In the genomic region with DNA sequence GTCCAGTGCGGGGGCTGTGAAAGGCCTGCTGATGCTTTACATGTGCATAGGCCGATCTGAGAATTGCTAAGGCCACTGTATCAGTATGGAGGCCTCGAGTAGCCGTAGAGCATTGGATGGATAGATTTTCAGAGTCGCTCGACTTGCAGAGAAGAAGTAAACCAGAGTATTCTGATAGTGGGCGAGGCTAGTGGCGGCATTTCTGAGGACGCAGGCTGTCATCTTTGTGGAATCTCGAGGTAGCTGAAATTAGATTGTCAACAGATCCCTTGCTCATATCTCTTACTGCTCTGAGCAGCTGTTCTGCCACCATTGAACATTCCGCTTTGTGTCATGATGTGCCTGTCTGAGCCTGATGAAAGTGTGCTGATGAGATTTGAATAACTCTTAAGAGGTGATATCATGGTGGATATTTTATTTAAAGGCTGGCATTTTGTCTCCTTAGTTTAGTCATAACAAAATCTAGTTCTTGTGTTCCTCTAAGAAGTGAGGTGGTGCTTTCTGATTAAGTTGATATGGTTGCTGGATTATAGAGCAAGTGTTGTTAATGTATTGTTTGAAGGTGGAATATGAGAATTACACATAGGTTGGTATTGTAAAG, we compare ENCODE assay signal across 8 cellular contexts. TPM values are rescaled to one million over a fixed set of nuclear protein-coding genes. Genes with fewer than 3 reads are reported as not detected.
DNase-seq lines count a peak whose midpoint lies in the region; ATAC-seq and TF ChIP-seq lines count a peak whose summit lies in the region.

No MANE protein-coding gene starts in this region.

- H3K27ac ChIP-seq in mesodermal cell (ENCODE audit: low read depth, low read length, severe bottlenecking), result peak overlapping the region; percentile 96

- no peaks in the 10 kb centered on the region for H3K9me3 ChIP-seq in mesodermal cell (ENCODE audit: control insufficient read depth, low read length)

- H3K4me3 ChIP-seq in choroid plexus epithelial cell (ENCODE audit: low read depth, low read length) (peak overlapping the region; percentile 95), mesodermal cell (ENCODE audit: extremely low read depth, insufficient read depth, low read length, poor library complexity, severe bottlenecking) (peak overlapping the region; percentile 98)

- peak; percentile 65 for DNase-seq in DMS 273 (lab: John Stamatoyannopoulos, UW; ENCODE audit: unreplicated experiment)
- no peak for DNase-seq in DMS 273 treated with DMSO at 0.1 percent for 48 hours (lab: John Stamatoyannopoulos, UW)
- peak; percentile 44 for DNase-seq in NCI-H69 (lab: John Stamatoyannopoulos, UW)
- DNase-seq in choroid plexus epithelial cell (ENCODE audit: low read depth), result peak; percentile 61
- no peak for DNase-seq in NCI-H526 treated with DMSO at 0.1 percent for 48 hours (lab: John Stamatoyannopoulos, UW)
- no peak for DNase-seq in NCI-H774 (lab: John Stamatoyannopoulos, UW)

- peaks cover 9% of the 10 kb centered on the region for H3K4me1 ChIP-seq in mesodermal cell (ENCODE audit: control insufficient read depth, insufficient read depth, low read length, poor library complexity, severe bottlenecking)

- H3K36me3 ChIP-seq in mesodermal cell (ENCODE audit: control insufficient read depth, insufficient read depth, low read length), result no peaks in the 10 kb centered on the region

- TF ChIP-seq CTCF in choroid plexus epithelial cell (conservative IDR thresholded peaks at IDR 0.05; ENCODE audit: low read depth, low read length), result no peak

- 24 to 27% methylated on average over 11 of the region's 11 CpGs for WGBS in mesodermal cell (ENCODE audit: insufficient coverage in 2 of 2), 2 experiments

- no peak for ATAC-seq in HG03442 (IDR thresholded peaks at IDR 0.05; ENCODE audit: unreplicated experiment)

RNA-seq across cellular contexts. Expression of gene KIF1B, which starts 1.5 kb away (rescaled TPM):
- 52.8 TPM for polyA plus RNA-seq in mesodermal cell (2013, experiment 1 of 2)
- 45.4 TPM for polyA plus RNA-seq in mesodermal cell (2013, experiment 2 of 2)

Comparison
In these comparisons a context has a peak if more than half of its experiments do, and no peak if none do; other contexts are left out.
1. DNase-seq: peak in DMS 273 (single experiment), NCI-H69 (single experiment) and choroid plexus epithelial cell (single experiment); none in DMS 273 treated with DMSO at 0.1 percent for 48 hours (single experiment), NCI-H526 treated with DMSO at 0.1 percent for 48 hours (single experiment) and NCI-H774 (single experiment).